27 cellular contexts compared by ENCODE assay signal in the genomic region with DNA sequence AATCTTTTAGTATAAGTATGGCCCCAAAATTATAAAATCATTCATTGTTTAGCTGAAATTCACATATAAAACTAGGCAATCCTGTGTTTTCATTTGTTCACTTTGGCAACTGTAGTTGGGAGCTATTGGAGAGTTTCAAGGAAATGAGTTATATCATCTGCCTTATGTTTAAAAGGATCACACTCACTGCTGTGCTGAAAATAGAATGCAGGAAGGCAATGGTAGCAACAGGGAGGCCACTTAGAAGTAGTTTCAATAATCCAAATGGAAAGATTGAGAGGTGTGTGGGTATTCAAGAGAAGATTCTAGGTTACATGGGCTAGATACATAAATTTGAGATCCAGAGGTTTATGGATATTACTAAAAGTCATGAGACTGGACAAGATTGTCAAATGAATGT.
DNase-seq lines count a peak whose midpoint lies in the region; ATAC-seq, FAIRE-seq and TF ChIP-seq lines count a peak whose summit lies in the region.
"Had no signal": no experiment of that assay in that cellular context is flagged by ENCODE, and none has a peak within 500 bp of the region (broad histone marks: within the 10 kb centered on the region; RNA-seq: fewer than 3 reads in every experiment).

No MANE protein-coding gene starts in this region.

- H3K27me3 ChIP-seq in heart left ventricle (no peaks in the 10 kb centered on the region), neural cell (ENCODE audit: insufficient read depth, low read depth, low read length) (no peaks in the 10 kb centered on the region), skeletal muscle tissue (ENCODE audit: control insufficient read depth in 3 of 3, insufficient read depth in 3 of 3, low read length in 3 of 3) (no peaks in the 10 kb centered on the region), Karpas-422 (ENCODE audit: low read length) (peaks cover 3% of the 10 kb centered on the region; the same call in 1 of the 2 replicates)
- H3K27me3 ChIP-seq: BE2C, BLaER1 had no signal

- H3K4me3 ChIP-seq in heart left ventricle (no peak overlapping the region), neural cell (ENCODE audit: low read length) (no peak overlapping the region), skeletal muscle tissue (ENCODE audit: low read length in 3 of 3) (no peak overlapping the region), kidney (ENCODE audit: low read length in 2 of 2) (no peak overlapping the region), Karpas-422 (ENCODE audit: low read length) (no peak overlapping the region)
- H3K4me3 ChIP-seq: BLaER1, GM12878 had no signal

- TF ChIP-seq POLR2A in heart left ventricle (IDR thresholded peaks at IDR 0.05): no peak

- H3K4me1 ChIP-seq in heart left ventricle: peaks cover 0 to 13% (median 1%) of the 10 kb centered on the region in 12 donors
- peaks cover 0 to 12% (median 3%) of the 10 kb centered on the region in 3 donors for H3K4me1 ChIP-seq in skeletal muscle tissue (ENCODE audit: control insufficient read depth in 3 of 3, insufficient read depth in 3 of 3, low read length in 3 of 3)
- H3K4me1 ChIP-seq in kidney (ENCODE audit: control insufficient read depth in 1 of 2, insufficient read depth in 1 of 2, low read depth in 1 of 2, low read length in 2 of 2): no peaks in the 10 kb centered on the region
- no peaks in the 10 kb centered on the region for H3K4me1 ChIP-seq in Karpas-422 (ENCODE audit: low read length)
- H3K4me1 ChIP-seq: BE2C, BLaER1 had no signal

- H3K79me2 ChIP-seq in neural cell (replicated peaks; ENCODE audit: insufficient read depth, low read length) (no peaks in the 10 kb centered on the region), Karpas-422 (ENCODE audit: low read length) (no peaks in the 10 kb centered on the region)

- intact Hi-C loops in heart left ventricle (cut with DNase I) (no loop called here), left cardiac atrium (cut with DNase I) (no loop called here), kidney (cut with DNase I) (no loop called here)

- H3K4me2 ChIP-seq in neural cell (ENCODE audit: low read length) (no peak overlapping the region), Karpas-422 (ENCODE audit: low read depth, low read length, poor library complexity, severe bottlenecking) (no peak overlapping the region)
- H3K4me2 ChIP-seq: BLaER1 had no signal

- H3F3A ChIP-seq in neural cell (ENCODE audit: insufficient read depth, low read length, poor library complexity, severe bottlenecking): no peaks in the 10 kb centered on the region

- no peak overlapping the region for H3K9ac ChIP-seq in neural cell (ENCODE audit: low read length)
- no peak overlapping the region for H3K9ac ChIP-seq in skeletal muscle tissue (ENCODE audit: low read depth in 1 of 3, low read length in 3 of 3)
- no peak overlapping the region for H3K9ac ChIP-seq in kidney (ENCODE audit: low read length in 2 of 2)
- H3K9ac ChIP-seq in Karpas-422 (ENCODE audit: low read length): no peak overlapping the region
- H3K9ac ChIP-seq: BLaER1 had no signal

- no peaks in the 10 kb centered on the region for H4K20me1 ChIP-seq in neural cell (ENCODE audit: insufficient read depth)
- H4K20me1 ChIP-seq in Karpas-422 (ENCODE audit: insufficient read depth, low read depth, low read length): no peaks in the 10 kb centered on the region
- H4K20me1 ChIP-seq: BLaER1 had no signal

- H2AFZ ChIP-seq in neural cell (ENCODE audit: low read depth, low read length) (no peak overlapping the region), Karpas-422 (ENCODE audit: low read length) (no peak overlapping the region)

- H3K9me2 ChIP-seq in neural cell (ENCODE audit: insufficient read depth, low read length) (no peaks in the 10 kb centered on the region), Karpas-422 (replicated peaks; ENCODE audit: insufficient read depth, low read length) (no peaks in the 10 kb centered on the region)

- no peak for TF ChIP-seq EP300 in neural cell (conservative IDR thresholded peaks at IDR 0.05; ENCODE audit: poor library complexity, severe bottlenecking)

- TF ChIP-seq RAD21 in neural cell (conservative IDR thresholded peaks at IDR 0.05): no peak

- ATAC-seq in heart left ventricle: peak; percentile 53 to 61 (median 54)
- ATAC-seq in left cardiac atrium: no peak
- ATAC-seq: GM12878 had no signal

- H3K36me3 ChIP-seq in heart left ventricle (no peaks in the 10 kb centered on the region), neural cell (ENCODE audit: insufficient read depth, low read length) (no peaks in the 10 kb centered on the region), skeletal muscle tissue (ENCODE audit: control insufficient read depth in 3 of 3, insufficient read depth in 3 of 3, low read length in 3 of 3) (no peaks in the 10 kb centered on the region), kidney (ENCODE audit: control insufficient read depth in 1 of 2, insufficient read depth in 2 of 2, low read length in 2 of 2) (no peaks in the 10 kb centered on the region), Karpas-422 (ENCODE audit: insufficient read depth, low read length) (no peaks in the 10 kb centered on the region)
- H3K36me3 ChIP-seq: BE2C, BLaER1 had no signal

- DNase-seq in heart left ventricle: no peak
- DNase-seq in left cardiac atrium: no peak
- peak; percentile 26 for DNase-seq in myocyte (ENCODE audit: low read depth)
- DNase-seq in kidney: no peak
- no peak for DNase-seq in Karpas-422
- DNase-seq: 8988T; ACHN; BE2C; C1 segment of cervical spinal cord; CD4-positive, alpha-beta memory T cell; CD4-positive, CD25-positive, alpha-beta regulatory T cell; CD8-positive, alpha-beta memory T cell; COR-L47; DMS 273 treated with DMSO at 0.1 percent for 48 hours; DMS153; DMS53; DMS79; DND-41; EL; GDM1 had no signal

- H3K27ac ChIP-seq in heart left ventricle (peak overlapping the region in 2 of 12 donors; percentile 11 to 39), neural cell (ENCODE audit: low read length) (no peak overlapping the region), skeletal muscle tissue (ENCODE audit: low read depth, low read length) (peak overlapping the region; percentile 15), kidney (ENCODE audit: low read depth in 2 of 2, low read length in 2 of 2) (no peak overlapping the region), Karpas-422 (ENCODE audit: low read length) (no peak overlapping the region)
- H3K27ac ChIP-seq: BLaER1 had no signal

- H3K9me3 ChIP-seq in heart left ventricle (no peaks in the 10 kb centered on the region), neural cell (ENCODE audit: low read length) (no peaks in the 10 kb centered on the region), skeletal muscle tissue (ENCODE audit: control insufficient read depth in 3 of 3, low read length in 3 of 3) (no peaks in the 10 kb centered on the region), kidney (ENCODE audit: control insufficient read depth in 1 of 2, low read length in 2 of 2) (no peaks in the 10 kb centered on the region), Karpas-422 (ENCODE audit: low read length) (no peaks in the 10 kb centered on the region)
- H3K9me3 ChIP-seq: BE2C, BLaER1 had no signal

- FAIRE-seq in kidney (lab: Jason Lieb, UNC): no peak
- FAIRE-seq: A204.1, GM12878, GM12892, GM18507 had no signal

- TF ChIP-seq CTCF in heart left ventricle (IDR thresholded peaks at IDR 0.05): no peak
- no peak for TF ChIP-seq CTCF in neural cell (IDR thresholded peaks at IDR 0.05; ENCODE audit: poor library complexity, severe bottlenecking)
- TF ChIP-seq CTCF in kidney (IDR thresholded peaks at IDR 0.05; ENCODE audit: borderline replicate concordance, extremely low read depth, insufficient read depth): no peak

TF ChIP-seq in neural cell, 6 proteins besides CTCF, POLR2A, EP300 and RAD21:
- TF ChIP-seq SMC3 (conservative IDR thresholded peaks at IDR 0.05; ENCODE audit: poor library complexity) (no peak), POLR2AphosphoS5 (IDR thresholded peaks at IDR 0.05) (peak; percentile 64), EZH2 (IDR thresholded peaks at IDR 0.05; ENCODE audit: borderline replicate concordance, insufficient read depth, low read length, poor library complexity, severe bottlenecking) (no peak), MXI1 (conservative IDR thresholded peaks at IDR 0.05; ENCODE audit: poor library complexity, severe bottlenecking) (no peak)
- TF ChIP-seq, protein P1, sequence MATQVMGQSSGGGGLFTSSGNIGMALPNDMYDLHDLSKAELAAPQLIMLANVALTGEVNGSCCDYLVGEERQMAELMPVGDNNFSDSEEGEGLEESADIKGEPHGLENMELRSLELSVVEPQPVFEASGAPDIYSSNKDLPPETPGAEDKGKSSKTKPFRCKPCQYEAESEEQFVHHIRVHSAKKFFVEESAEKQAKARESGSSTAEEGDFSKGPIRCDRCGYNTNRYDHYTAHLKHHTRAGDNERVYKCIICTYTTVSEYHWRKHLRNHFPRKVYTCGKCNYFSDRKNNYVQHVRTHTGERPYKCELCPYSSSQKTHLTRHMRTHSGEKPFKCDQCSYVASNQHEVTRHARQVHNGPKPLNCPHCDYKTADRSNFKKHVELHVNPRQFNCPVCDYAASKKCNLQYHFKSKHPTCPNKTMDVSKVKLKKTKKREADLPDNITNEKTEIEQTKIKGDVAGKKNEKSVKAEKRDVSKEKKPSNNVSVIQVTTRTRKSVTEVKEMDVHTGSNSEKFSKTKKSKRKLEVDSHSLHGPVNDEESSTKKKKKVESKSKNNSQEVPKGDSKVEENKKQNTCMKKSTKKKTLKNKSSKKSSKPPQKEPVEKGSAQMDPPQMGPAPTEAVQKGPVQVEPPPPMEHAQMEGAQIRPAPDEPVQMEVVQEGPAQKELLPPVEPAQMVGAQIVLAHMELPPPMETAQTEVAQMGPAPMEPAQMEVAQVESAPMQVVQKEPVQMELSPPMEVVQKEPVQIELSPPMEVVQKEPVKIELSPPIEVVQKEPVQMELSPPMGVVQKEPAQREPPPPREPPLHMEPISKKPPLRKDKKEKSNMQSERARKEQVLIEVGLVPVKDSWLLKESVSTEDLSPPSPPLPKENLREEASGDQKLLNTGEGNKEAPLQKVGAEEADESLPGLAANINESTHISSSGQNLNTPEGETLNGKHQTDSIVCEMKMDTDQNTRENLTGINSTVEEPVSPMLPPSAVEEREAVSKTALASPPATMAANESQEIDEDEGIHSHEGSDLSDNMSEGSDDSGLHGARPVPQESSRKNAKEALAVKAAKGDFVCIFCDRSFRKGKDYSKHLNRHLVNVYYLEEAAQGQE (IDR thresholded peaks at IDR 0.05; ENCODE audit: borderline replicate concordance): no peak

Comparison
In these comparisons a context has a peak if more than half of its experiments do, and no peak if none do; other contexts are left out.
1. ATAC-seq: peak in heart left ventricle (4 of 4); none in left cardiac atrium (0 of 2).